Comparison of ENCODE assay signal across 29 cellular contexts in the genomic region with DNA sequence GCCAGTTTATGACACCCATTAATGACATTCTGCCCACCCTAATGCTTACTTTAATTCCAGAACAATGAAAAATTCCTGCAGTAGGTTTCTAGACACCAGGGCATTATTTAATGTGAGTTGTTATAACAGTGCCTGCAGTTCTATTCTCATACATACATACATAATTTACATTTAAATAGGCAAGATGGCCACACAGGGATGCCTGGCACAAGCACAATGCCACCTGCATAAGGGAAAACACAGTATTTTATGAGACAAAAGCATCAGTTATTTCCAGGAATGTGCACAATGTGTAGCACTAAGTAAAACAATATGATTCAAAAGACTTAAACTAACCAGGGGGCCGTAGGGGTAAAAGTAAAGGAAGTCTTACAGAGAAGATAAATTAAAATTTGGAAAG.
"Had no signal": no experiment of that assay in that cellular context is flagged by ENCODE, and none has a peak within 500 bp of the region (broad histone marks: within the 10 kb centered on the region; RNA-seq: fewer than 3 reads in every experiment).

No MANE protein-coding gene starts in this region.

- H3K27me3 ChIP-seq: hepatocyte, left lung, neural progenitor cell, neutrophil, ovary, right atrium auricular region, right lobe of liver, tibial nerve, uterus had no signal

- H3K9ac ChIP-seq: neural progenitor cell had no signal

- H2AFZ ChIP-seq: hepatocyte, neural progenitor cell had no signal

- H3K79me2 ChIP-seq: hepatocyte had no signal

- H3K4me3 Mint-ChIP-seq: naive B cell; natural killer cell; nephron progenitor cell; neural progenitor cell; stimulated activated memory B cell treated with anti-CD40 and anti-IgM and Interleukin-4, amounts not matched to agents 10 μg/mL and 1 μg/mL and 100 μg/mL, for 72 hours; stimulated activated naive CD8-positive, alpha-beta T cell treated with anti-CD3 and anti-CD28 coated beads, Interleukin-15, amount 100 ng/mL, for 72 hours; type B pancreatic cell had no signal

- H3K36me3 Mint-ChIP-seq: natural killer cell; neural progenitor cell; stimulated activated memory B cell treated with anti-CD40 and anti-IgM and Interleukin-4, amounts not matched to agents 10 μg/mL and 1 μg/mL and 100 μg/mL, for 72 hours; type B pancreatic cell had no signal

- H3K4me2 ChIP-seq: hepatocyte, neural progenitor cell, smooth muscle cell had no signal

- H3K9me3 ChIP-seq: lower lobe of right lung, neutrophil, ovary, right lobe of liver, uterus had no signal

- H3K4me1 Mint-ChIP-seq: naive B cell; natural killer cell; nephron progenitor cell; stimulated activated memory B cell treated with anti-CD40 and anti-IgM and Interleukin-4, amounts not matched to agents 10 μg/mL and 1 μg/mL and 100 μg/mL, for 72 hours; stimulated activated naive CD8-positive, alpha-beta T cell treated with anti-CD3 and anti-CD28 coated beads, Interleukin-15, amount 100 ng/mL, for 72 hours had no signal

- DNase-seq: left colon; left lung; lower lobe of right lung; mammary epithelial cell; mesenchymal stem cell; naive B cell; natural killer cell; nephron progenitor cell; occipital lobe; ovary; right lobe of liver; stimulated activated CD4-positive, alpha-beta T cell treated with anti-CD3 and anti-CD28 coated beads, Interleukin-1b, Interleukin-23, amount 100 ng/mL, for 48 hours; stimulated activated CD4-positive, alpha-beta T cell treated with anti-CD3 and anti-CD28 coated beads, Interleukin-2, amount 100 ng/mL, for 48 hours; stimulated activated CD4-positive, alpha-beta T cell treated with anti-CD3 and anti-CD28 coated beads, Interleukin-4, amount 100 ng/mL, for 4 hours; stimulated activated CD8-positive, alpha-beta memory T cell treated with anti-CD3 and anti-CD28 coated beads, Interleukin-4, amount 100 ng/mL, for 48 hours; stimulated activated naive CD4-positive, alpha-beta T cell treated with Interleukin-2 at 50 U/mL for 16 hours; stimulated activated naive CD8-positive, alpha-beta T cell treated with anti-CD3 and anti-CD28 coated beads, Interleukin-15, amount 100 ng/mL, for 72 hours; substantia nigra; uterus had no signal

- H3K27me3 Mint-ChIP-seq: naive B cell; progenitor cell of endocrine pancreas; stimulated activated memory B cell treated with anti-CD40 and anti-IgM and Interleukin-4, amounts not matched to agents 10 μg/mL and 1 μg/mL and 100 μg/mL, for 72 hours; stimulated activated naive CD8-positive, alpha-beta T cell treated with anti-CD3 and anti-CD28 coated beads, Interleukin-15, amount 100 ng/mL, for 72 hours; type B pancreatic cell had no signal

- H3K4me1 ChIP-seq: left lung, lower lobe of right lung, neural progenitor cell, right atrium auricular region, right lobe of liver, tibial nerve, uterus had no signal

- H3K4me3 ChIP-seq: hepatocyte, left lung, lower lobe of right lung, neural progenitor cell, ovary, right atrium auricular region, right lobe of liver, smooth muscle cell, tibial nerve, uterus had no signal

- FAIRE-seq: keratinocyte had no signal

- ATAC-seq: left colon; left lung; lower lobe of right lung; natural killer cell; right lobe of liver; stimulated activated memory B cell treated with anti-CD40 and anti-IgM and Interleukin-4, amounts not matched to agents 10 μg/mL and 1 μg/mL and 100 μg/mL, for 72 hours; stimulated activated naive CD8-positive, alpha-beta T cell treated with anti-CD3 and anti-CD28 coated beads, Interleukin-15, amount 100 ng/mL, for 72 hours had no signal

- H3K36me3 ChIP-seq: left lung, lower lobe of right lung, neural progenitor cell, neutrophil, ovary, right atrium auricular region, right lobe of liver, tibial nerve, uterus had no signal

- H3K27ac ChIP-seq: hepatocyte, left lung, lower lobe of right lung, neural progenitor cell, neutrophil, ovary, right atrium auricular region, right lobe of liver, tibial nerve, uterus had no signal

- H3K27ac Mint-ChIP-seq: naive B cell; natural killer cell; nephron progenitor cell; neural progenitor cell; progenitor cell of endocrine pancreas; stimulated activated memory B cell treated with anti-CD40 and anti-IgM and Interleukin-4, amounts not matched to agents 10 μg/mL and 1 μg/mL and 100 μg/mL, for 72 hours; stimulated activated naive CD8-positive, alpha-beta T cell treated with anti-CD3 and anti-CD28 coated beads, Interleukin-15, amount 100 ng/mL, for 72 hours; type B pancreatic cell had no signal
